In the genomic region with DNA sequence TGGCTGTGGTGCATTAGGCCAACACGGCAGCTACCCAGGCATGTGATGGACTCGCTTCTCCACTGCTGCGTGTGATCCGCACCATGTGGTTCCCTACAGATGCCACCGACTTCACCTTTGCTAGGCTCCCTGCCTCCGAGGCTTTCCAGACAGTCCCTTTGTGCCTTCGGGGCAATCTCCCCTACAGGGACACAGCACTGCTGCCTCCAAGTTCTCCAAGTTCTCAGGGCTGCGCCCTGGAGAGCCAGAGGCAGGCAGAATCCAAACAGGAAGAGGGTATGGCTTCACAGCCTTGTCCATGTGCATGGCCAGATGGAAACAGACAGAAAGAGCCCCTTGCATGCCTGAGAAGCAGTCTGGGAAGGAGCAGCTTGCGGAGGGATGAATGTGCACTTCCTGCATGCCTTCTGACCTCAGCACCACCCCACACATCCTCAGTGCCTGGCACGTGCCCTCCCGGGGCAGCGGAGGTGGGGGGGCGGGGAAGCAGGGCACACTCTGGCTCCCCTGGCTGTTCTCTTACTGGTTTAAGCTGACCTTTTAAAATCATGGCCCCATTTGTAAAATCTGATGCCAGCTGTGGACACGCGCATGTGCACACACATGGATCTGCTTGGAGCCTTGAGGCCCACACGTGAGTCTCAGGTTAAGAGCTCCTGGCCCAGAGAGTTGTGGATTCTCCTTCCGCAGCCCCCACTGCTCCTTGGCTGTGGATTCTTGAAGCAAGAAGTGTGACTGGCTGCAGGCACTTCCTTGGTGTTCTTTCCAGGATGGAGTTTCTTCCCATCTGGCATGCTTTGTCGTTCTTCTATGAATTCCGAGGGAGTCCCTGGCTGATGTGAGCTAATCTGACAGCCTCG, we compare ENCODE assay signal across 9 cellular contexts.
DNase-seq lines count a peak whose midpoint lies in the region; ATAC-seq, FAIRE-seq and TF ChIP-seq lines count a peak whose summit lies in the region.
"Had no signal": no experiment of that assay in that cellular context is flagged by ENCODE, and none has a peak within 500 bp of the region (broad histone marks: within the 10 kb centered on the region; RNA-seq: fewer than 3 reads in every experiment).

No MANE protein-coding gene starts in this region.

- no peak overlapping the region for H3K4me3 Mint-ChIP-seq in central memory CD8-positive, alpha-beta T cell
- H3K4me3 Mint-ChIP-seq in nephron: peak overlapping the region in 2 of 3 experiments; percentile 25 to 38
- H3K4me3 Mint-ChIP-seq: activated B cell treated with CpG ODN at 0.5 μM for 24 hours had no signal

- FAIRE-seq in HTR-8/SVneo (lab: Jason Lieb, UNC): peak; percentile 85

- H3K9me3 ChIP-seq in BLaER1 treated with 17β-estradiol and CSF1 and Interleukin-3, amounts not matched to agents 10 nM and 100 nM (replicated peaks in 1 of 11): peaks cover 14 to 24% (median 19%) of the 10 kb centered on the region in 11 experiments

- peak overlapping the region; percentile 85 to 98 (median 93) for H3K4me2 ChIP-seq in BLaER1 treated with 17β-estradiol and CSF1 and Interleukin-3, amounts not matched to agents 10 nM and 100 nM

- in situ Hi-C loops in ACHN (cut with HindIII; ENCODE audit: low pct_ligation_motif_present, low pct_unique_long_range_greater_than_20kb, low sequenced_read_pairs): no loop called here

- H3K9ac ChIP-seq in BLaER1 treated with 17β-estradiol and CSF1 and Interleukin-3, amounts not matched to agents 10 nM and 100 nM: peak overlapping the region in 10 of 11 experiments; percentile 44 to 82 (median 62); a peak in 19 of 22 replicates

- no peaks in the 10 kb centered on the region for H3K27me3 Mint-ChIP-seq in central memory CD8-positive, alpha-beta T cell
- no peaks in the 10 kb centered on the region for H3K27me3 Mint-ChIP-seq in nephron (ENCODE audit: low read depth)
- H3K27me3 Mint-ChIP-seq: activated B cell treated with CpG ODN at 0.5 μM for 24 hours had no signal

- no peak for ATAC-seq in central memory CD8-positive, alpha-beta T cell (replicated peaks; ENCODE audit: extremely low read depth, poor library complexity, severe bottlenecking)

- H3K27ac ChIP-seq in BLaER1 treated with 17β-estradiol and CSF1 and Interleukin-3, amounts not matched to agents 10 nM and 100 nM: peak overlapping the region; percentile 0 to 91 (median 79); a peak in 20 of 22 replicates

- H4K20me1 ChIP-seq in BLaER1 treated with 17β-estradiol and CSF1 and Interleukin-3, amounts not matched to agents 10 nM and 100 nM: peaks cover 0 to 98% (median 0%) of the 10 kb centered on the region in 11 experiments; a peak in 10 of 22 replicates

- H3K9me3 Mint-ChIP-seq in central memory CD8-positive, alpha-beta T cell: no peaks in the 10 kb centered on the region
- no peaks in the 10 kb centered on the region for H3K9me3 Mint-ChIP-seq in nephron
- H3K9me3 Mint-ChIP-seq: activated B cell treated with CpG ODN at 0.5 μM for 24 hours had no signal

- DNase-seq in HTR-8/SVneo (ENCODE audit: insufficient read length, low spot score) (peak; percentile 30), LoVo (ENCODE audit: low spot score) (no peak), cortex of kidney (lab: John Stamatoyannopoulos, UW) (no peak), GM10266 (ENCODE audit: extremely low spot score) (no peak), ACHN (no peak)
- no peak for DNase-seq in central memory CD8-positive, alpha-beta T cell (ENCODE audit: low spot score in 2 of 2)
- DNase-seq: activated B cell treated with CpG ODN at 0.5 μM for 24 hours had no signal

- peaks cover 10% of the 10 kb centered on the region for H3K36me3 Mint-ChIP-seq in central memory CD8-positive, alpha-beta T cell (ENCODE audit: insufficient read depth)
- H3K36me3 Mint-ChIP-seq in nephron (ENCODE audit: low read depth): peaks cover 19% of the 10 kb centered on the region

- no peaks in the 10 kb centered on the region for H3K27me3 ChIP-seq in BLaER1 treated with 17β-estradiol and CSF1 and Interleukin-3, amounts not matched to agents 10 nM and 100 nM

- peaks cover 20 to 84% (median 27%) of the 10 kb centered on the region in 11 experiments for H3K36me3 ChIP-seq in BLaER1 treated with 17β-estradiol and CSF1 and Interleukin-3, amounts not matched to agents 10 nM and 100 nM

- H3K4me1 ChIP-seq in BLaER1 treated with 17β-estradiol and CSF1 and Interleukin-3, amounts not matched to agents 10 nM and 100 nM: peaks cover 79 to 96% (median 89%) of the 10 kb centered on the region in 10 experiments

- H3K4me1 Mint-ChIP-seq in central memory CD8-positive, alpha-beta T cell: peaks cover 27% of the 10 kb centered on the region
- H3K4me1 Mint-ChIP-seq in nephron: peaks cover 68% of the 10 kb centered on the region

- no peak for TF ChIP-seq CTCF in nephron (IDR thresholded peaks at IDR 0.05; ENCODE audit: unreplicated experiment in 3 of 3)
- no peak for TF ChIP-seq CTCF in GM10266 (IDR thresholded peaks at IDR 0.05; ENCODE audit: control insufficient read depth, insufficient read depth, low read depth, missing control alignments)

- H3K4me3 ChIP-seq in BLaER1 treated with 17β-estradiol and CSF1 and Interleukin-3, amounts not matched to agents 10 nM and 100 nM: peak overlapping the region in 2 of 10 experiments; percentile 1 to 27; a peak in 3 of 20 replicates

- peak overlapping the region; percentile 80 for H3K27ac Mint-ChIP-seq in central memory CD8-positive, alpha-beta T cell (ENCODE audit: low read depth)
- H3K27ac Mint-ChIP-seq in nephron: peak overlapping the region; percentile 66 to 91 (median 86)
- H3K27ac Mint-ChIP-seq: activated B cell treated with CpG ODN at 0.5 μM for 24 hours had no signal
